In the genomic region with DNA sequence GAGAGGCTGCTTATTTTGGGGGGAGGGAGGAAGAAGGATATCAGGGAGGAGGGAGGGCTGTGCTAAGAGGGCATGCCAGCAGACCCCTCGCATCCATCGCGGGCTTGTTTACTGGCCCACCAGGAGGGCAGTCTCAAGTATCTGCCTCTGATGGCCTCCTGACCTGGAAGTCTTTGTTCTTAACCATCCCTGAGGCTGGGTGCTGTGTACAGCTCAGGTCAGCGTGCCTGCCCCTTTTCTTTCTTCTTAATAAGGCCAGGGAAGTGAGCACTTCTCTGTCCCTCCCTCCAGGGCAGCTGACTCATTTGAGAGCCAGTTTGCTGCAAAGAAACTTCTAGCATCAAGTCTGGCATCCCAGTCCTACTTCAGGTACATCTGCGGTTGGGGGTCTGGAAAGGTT, we compare ENCODE assay signal across 24 cellular contexts.
A peak's percentile ranks its signal among the peaks of the same experiment; 100 is the strongest.
DNase-seq lines count a peak whose midpoint lies in the region; ATAC-seq and TF ChIP-seq lines count a peak whose summit lies in the region.
"Had no signal": no experiment of that assay in that cellular context is flagged by ENCODE, and none has a peak within 500 bp of the region (broad histone marks: within the 10 kb centered on the region; RNA-seq: fewer than 3 reads in every experiment).

No MANE protein-coding gene starts in this region.

- no peak overlapping the region for H3K4me2 ChIP-seq in DND-41 (ENCODE audit: insufficient read depth, low read length)
- no peak overlapping the region for H3K4me2 ChIP-seq in parathyroid adenoma (ENCODE audit: low read length)
- H3K4me2 ChIP-seq: PC-9 had no signal

- DNase-seq in DND-41 (no peak), NCI-H2196 (lab: John Stamatoyannopoulos, UW; ENCODE audit: unreplicated experiment) (peak; percentile 37), ecto neural progenitor cell (ENCODE audit: low spot score) (peak; percentile 70), NCI-H2107 treated with DMSO at 0.1 percent for 48 hours (lab: John Stamatoyannopoulos, UW; ENCODE audit: unreplicated experiment) (no peak), amniotic stem cell (lab: John Stamatoyannopoulos, UW) (no peak)
- DNase-seq: activated CD4-positive, alpha-beta T cell treated with anti-CD3 and anti-CD28 coated beads for 36 hours; activated naive CD4-positive, alpha-beta T cell treated with anti-CD3 and anti-CD28 coated beads for 36 hours; body of pancreas; Caco-2; foreskin melanocyte; HCEC 1CT; left ventricle myocardium superior; NCI-H1048; NCI-H748 treated with DMSO at 0.1 percent for 48 hours; PC-9; sigmoid colon; T-helper 9 cell; uterus had no signal

- no peaks in the 10 kb centered on the region for H3K9me3 ChIP-seq in DND-41 (ENCODE audit: insufficient read depth, low read length, severe bottlenecking)
- H3K9me3 ChIP-seq in parathyroid adenoma (ENCODE audit: control insufficient read depth, low read length), result no peaks in the 10 kb centered on the region
- H3K9me3 ChIP-seq: body of pancreas, Caco-2, sigmoid colon, uterus had no signal

- ATAC-seq in DND-41 (ENCODE audit: insufficient read depth, low read depth) (no peak), GM21717 (IDR thresholded peaks at IDR 0.05; ENCODE audit: unreplicated experiment) (no peak), HG02623 (IDR thresholded peaks at IDR 0.05; ENCODE audit: unreplicated experiment) (no peak)
- ATAC-seq: activated CD4-positive, alpha-beta T cell treated with anti-CD3 and anti-CD28 coated beads for 36 hours; body of pancreas; K562; left ventricle myocardium superior had no signal

- H3K36me3 ChIP-seq in DND-41 (ENCODE audit: insufficient read depth, low read length) (peaks cover 96% of the 10 kb centered on the region), parathyroid adenoma (ENCODE audit: control insufficient read depth, insufficient read depth, low read length) (no peaks in the 10 kb centered on the region)
- H3K36me3 ChIP-seq: sigmoid colon, uterus had no signal

- no peak overlapping the region for H3K4me3 ChIP-seq in DND-41 (ENCODE audit: low read depth in 1 of 2, low read length in 2 of 2)
- no peak overlapping the region for H3K4me3 ChIP-seq in parathyroid adenoma (ENCODE audit: low read depth, low read length)
- H3K4me3 ChIP-seq: body of pancreas, K562, PC-9, sigmoid colon, SK-N-MC, uterus had no signal

- no peaks in the 10 kb centered on the region for H3K27me3 ChIP-seq in DND-41 (ENCODE audit: insufficient read depth, low read length, poor library complexity)
- H3K27me3 ChIP-seq in parathyroid adenoma (ENCODE audit: control insufficient read depth, insufficient read depth, low read length), result no peaks in the 10 kb centered on the region
- H3K27me3 ChIP-seq: body of pancreas, sigmoid colon, uterus had no signal

- peaks cover 5% of the 10 kb centered on the region; the same call in 1 of the 2 replicates for H4K20me1 ChIP-seq in DND-41 (ENCODE audit: insufficient read depth, low read length)

- TF ChIP-seq CTCF in DND-41 (IDR thresholded peaks at IDR 0.05; ENCODE audit: borderline replicate concordance, extremely low read depth, low read length, poor library complexity, severe bottlenecking) (no peak), parathyroid adenoma (IDR thresholded peaks at IDR 0.05) (no peak)

- H3K4me1 ChIP-seq in DND-41 (ENCODE audit: insufficient read depth, low read length), result peaks cover 57% of the 10 kb centered on the region
- peaks cover 47% of the 10 kb centered on the region for H3K4me1 ChIP-seq in parathyroid adenoma
- H3K4me1 ChIP-seq: body of pancreas, Caco-2, uterus had no signal

- H3K79me2 ChIP-seq in DND-41 (ENCODE audit: insufficient read depth, low read length), result peaks cover 100% of the 10 kb centered on the region
- H3K79me2 ChIP-seq in parathyroid adenoma, result peaks cover 24% of the 10 kb centered on the region

- H3K27ac ChIP-seq in DND-41 (ENCODE audit: low read length) (peak overlapping the region; percentile 83), parathyroid adenoma (peak overlapping the region; percentile 7)
- H3K27ac ChIP-seq: body of pancreas, HL-60, PC-9, sigmoid colon, SK-N-MC, uterus had no signal

- H3K9ac ChIP-seq in DND-41 (ENCODE audit: low read depth, low read length) (no peak overlapping the region), parathyroid adenoma (no peak overlapping the region)

- no peak overlapping the region for H2AFZ ChIP-seq in DND-41 (ENCODE audit: low read depth, low read length)
- H2AFZ ChIP-seq in parathyroid adenoma, result no peak overlapping the region
- H2AFZ ChIP-seq: PC-9 had no signal

Comparison
In these comparisons a context has a peak if more than half of its experiments do, and no peak if none do; other contexts are left out.
1. DNase-seq: peak in NCI-H2196 (single experiment) and ecto neural progenitor cell (single experiment); none in DND-41 (single experiment), NCI-H2107 treated with DMSO at 0.1 percent for 48 hours (single experiment) and amniotic stem cell (single experiment).